ENCODE assay signal across 9 cellular contexts in the genomic region with DNA sequence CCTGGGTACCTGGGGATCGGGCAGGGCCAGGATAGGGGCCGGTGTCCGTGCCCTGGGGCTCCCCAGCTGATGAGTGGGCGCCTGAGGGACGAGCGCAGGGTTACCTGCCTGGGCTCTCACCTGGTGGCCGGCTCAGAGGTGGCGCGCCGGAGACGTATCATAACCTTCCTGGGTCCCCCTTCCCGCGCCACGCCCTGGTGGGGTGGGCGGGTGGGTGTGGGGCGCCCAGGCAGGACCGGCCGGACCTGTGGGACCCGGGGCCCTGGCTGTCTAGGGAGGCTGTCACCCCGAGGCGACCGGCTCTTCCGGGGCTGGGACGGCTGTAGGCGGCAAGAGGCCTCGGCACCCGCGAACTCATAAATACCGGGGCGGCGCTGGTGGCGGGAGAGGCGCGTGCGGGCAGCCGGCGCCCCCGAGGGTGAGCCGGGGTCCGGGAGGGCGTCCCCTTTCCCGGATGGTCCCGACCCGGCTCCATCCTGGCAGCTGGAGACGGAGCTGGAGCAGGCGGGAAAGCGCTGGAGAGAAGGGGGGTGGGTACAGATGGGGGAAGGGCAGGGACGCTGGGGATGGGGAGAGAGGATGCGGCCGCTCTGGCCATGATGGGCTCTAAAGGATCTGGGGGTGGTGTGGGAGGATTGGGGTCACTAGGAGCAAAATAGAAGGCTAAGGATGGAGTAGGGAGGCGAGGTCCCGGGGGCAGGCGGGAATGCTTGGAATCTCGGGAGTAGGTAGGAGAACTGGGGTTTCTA. TPM values are rescaled to one million over a fixed set of nuclear protein-coding genes. Genes with fewer than 3 reads are reported as not detected.
DNase-seq lines count a peak whose midpoint lies in the region; ATAC-seq, FAIRE-seq and TF ChIP-seq lines count a peak whose summit lies in the region.
"Had no signal": no experiment of that assay in that cellular context is flagged by ENCODE, and none has a peak within 500 bp of the region (broad histone marks: within the 10 kb centered on the region; RNA-seq: fewer than 3 reads in every experiment).

TSS of gene ACP7 (plus strand) at position 386 of the 749 bp plus-strand sequence. CDS start 902 bp downstream, outside the sequence.

- TF ChIP-seq CTCF in H1 (IDR thresholded peaks at IDR 0.05; ENCODE audit: control extremely low read depth in 1 of 3, insufficient read depth in 1 of 3, low read depth in 1 of 3, low read length in 3 of 3), result no peak
- TF ChIP-seq CTCF in pancreas (IDR thresholded peaks at IDR 0.05), result no peak

- peak within 1 kb of the TSS; percentile 60 to 85 for H3K4me2 ChIP-seq in H1 (ENCODE audit: insufficient read depth in 1 of 2, low read depth in 2 of 2, low read length in 2 of 2)

- no peak within 1 kb of the TSS for H3K27ac ChIP-seq in H1 (ENCODE audit: low read depth, low read length)
- H3K27ac ChIP-seq in pancreas, result no peak within 1 kb of the TSS
- H3K27ac ChIP-seq: SJSA1 had no signal

- no peak within 1 kb of the TSS for H3K56ac ChIP-seq in H1 (replicated peaks; ENCODE audit: insufficient read length, low read depth, low read length)

- H3K4me3 ChIP-seq in H1 (ENCODE audit: extremely low read depth in 1 of 4, insufficient read depth in 2 of 4, low read depth in 3 of 4, low read length in 4 of 4) (peak within 1 kb of the TSS; percentile 46 to 63 (median 56)), pancreas (peak within 1 kb of the TSS in 3 of 4 donors; percentile 20 to 39 (median 27))
- H3K4me3 ChIP-seq: SJSA1 had no signal

- H3K4me1 ChIP-seq in H1 (replicated peaks in 1 of 4; ENCODE audit: control insufficient read depth in 3 of 4, insufficient read depth in 4 of 4, low read length in 3 of 4), result peaks cover 0 to 8% (median 2%) of the 10 kb centered on the region in 4 experiments; a peak in 3 of 7 replicates
- no peaks in the 10 kb centered on the region for H3K4me1 ChIP-seq in pancreas

- DNase-seq in EL, result peak; percentile 18
- DNase-seq in activated CD4-positive, alpha-beta memory T cell treated with anti-CD3 and anti-CD28 coated beads for 36 hours, result peak; percentile 38
- peak in 1 of 2 experiments; percentile 71 for DNase-seq in H1 (ENCODE audit: low read depth in 1 of 2, low spot score in 2 of 2)
- DNase-seq in pancreas, result peak in 4 of 6 donors; percentile 6 to 68 (median 52)
- DNase-seq in KG1 (lab: John Stamatoyannopoulos, UW), result no peak
- DNase-seq in NCI-H69 (lab: John Stamatoyannopoulos, UW), result no peak

- H3K9me3 Mint-ChIP-seq in activated CD4-positive, alpha-beta memory T cell treated with anti-CD3 and anti-CD28 coated beads for 36 hours, result no peaks in the 10 kb centered on the region

- H3K36me3 Mint-ChIP-seq in activated CD4-positive, alpha-beta memory T cell treated with anti-CD3 and anti-CD28 coated beads for 36 hours, result no peaks in the 10 kb centered on the region

- peaks cover 30% of the 10 kb centered on the region for H3K27me3 Mint-ChIP-seq in activated CD4-positive, alpha-beta memory T cell treated with anti-CD3 and anti-CD28 coated beads for 36 hours

- no peak for FAIRE-seq in H1 (lab: Jason Lieb, UNC)
- FAIRE-seq in pancreas (lab: Jason Lieb, UNC), result no peak

- H4K91ac ChIP-seq in H1 (replicated peaks; ENCODE audit: insufficient read length, low read length), result no peak within 1 kb of the TSS

- TF ChIP-seq EP300 in H1 (IDR thresholded peaks at IDR 0.05; ENCODE audit: borderline replicate concordance in 1 of 2, low read depth in 2 of 2, low read length in 2 of 2), result no peak

- peak within 1 kb of the TSS in 1 of 4 experiments; percentile 13; a peak in 1 of 7 replicates for H3K9ac ChIP-seq in H1 (replicated peaks in 1 of 4; ENCODE audit: extremely low read depth in 1 of 4, low read depth in 3 of 4, low read length in 3 of 4)

- 3% methylated on average over 44 of the region's 54 CpGs; no CpG with 5 or more reads in 1 of the 2 experiments for WGBS in H1 (ENCODE audit: extremely low coverage in 1 of 2, insufficient coverage in 1 of 2, insufficient read length in 1 of 2, insufficient replicate concordance in 2 of 2, low coverage in 1 of 2, low lambda C conversion rate in 2 of 2, missing lambda C conversion rate in 1 of 2), 2 experiments
- 5 to 6% methylated on average over 27 to 54 of the region's 54 CpGs for WGBS in pancreas, 2 donors

- peak within 1 kb of the TSS; percentile 60; the same call in 1 of the 2 replicates for H2BK12ac ChIP-seq in H1 (ENCODE audit: low read depth, low read length)

- H2BK120ac ChIP-seq in H1 (replicated peaks; ENCODE audit: low read depth, low read length), result no peak within 1 kb of the TSS

- no peak within 1 kb of the TSS for H3K23ac ChIP-seq in H1 (ENCODE audit: insufficient read length)

- H3K18ac ChIP-seq in H1 (ENCODE audit: extremely low read depth, low read length), result peak within 1 kb of the TSS; percentile 71

- H3K4me1 Mint-ChIP-seq in activated CD4-positive, alpha-beta memory T cell treated with anti-CD3 and anti-CD28 coated beads for 36 hours (ENCODE audit: low read depth), result peaks cover 11% of the 10 kb centered on the region

- H4K5ac ChIP-seq in H1 (ENCODE audit: insufficient read length, low read depth, low read length), result no peak within 1 kb of the TSS

- CTCF ChIA-PET in activated CD4-positive, alpha-beta memory T cell treated with anti-CD3 and anti-CD28 coated beads for 36 hours (lab: Charles Lee), result interaction anchor here (1.0 to 1.6 kb wide), 2 partner anchors 32 to 107 kb away, joined by 3 to 6 read pairs; no protein-coding TSS in a partner anchor
- CTCF ChIA-PET in H1 (lab: Charles Lee; ENCODE audit: partially characterized antibody), result interaction anchor here (0.6 to 2.8 kb wide), 3 partner anchors 24 to 32 kb away, joined by 3 to 7 read pairs (median 3); no protein-coding TSS in a partner anchor

- peak; percentile 63 to 86 (median 80) for ATAC-seq in pancreas
- no peak for ATAC-seq in HG02981 (IDR thresholded peaks at IDR 0.05; ENCODE audit: unreplicated experiment)
- ATAC-seq in HG03432 (IDR thresholded peaks at IDR 0.05; ENCODE audit: unreplicated experiment), result no peak

- peak within 1 kb of the TSS; percentile 62 for H3K4me3 Mint-ChIP-seq in activated CD4-positive, alpha-beta memory T cell treated with anti-CD3 and anti-CD28 coated beads for 36 hours

- H2BK5ac ChIP-seq in H1 (ENCODE audit: low read depth, low read length), result no peak within 1 kb of the TSS

- H3K36me3 ChIP-seq in H1 (ENCODE audit: control insufficient read depth in 2 of 4, insufficient read depth in 4 of 4, low read length in 3 of 4) (no peaks in the 10 kb centered on the region), pancreas (no peaks in the 10 kb centered on the region)
- H3K36me3 ChIP-seq: SJSA1 had no signal

- H3K4ac ChIP-seq in H1 (replicated peaks; ENCODE audit: insufficient read length, low read depth, low read length), result no peak within 1 kb of the TSS

- H3K27me3 ChIP-seq in H1 (replicated peaks in 1 of 4; ENCODE audit: control insufficient read depth in 3 of 4, extremely low read depth in 1 of 4, insufficient read depth in 3 of 4, low read length in 3 of 4) (peaks cover 3 to 36% (median 28%) of the 10 kb centered on the region in 4 experiments), pancreas (peaks cover 0 to 13% (median 0%) of the 10 kb centered on the region in 4 donors)

- H4K20me1 ChIP-seq in H1 (replicated peaks in 1 of 2; ENCODE audit: control insufficient read depth in 1 of 2, insufficient read depth in 2 of 2, low read length in 2 of 2), result no peaks in the 10 kb centered on the region

- intact Hi-C loops in activated CD4-positive, alpha-beta memory T cell treated with anti-CD3 and anti-CD28 coated beads for 36 hours (cut with micrococcal nuclease), result no loop called here
- intact Hi-C loops in pancreas (cut with DNase I), result no loop called here

- peak within 1 kb of the TSS; percentile 83 for H2AFZ ChIP-seq in H1 (ENCODE audit: low read length)

- peak within 1 kb of the TSS; percentile 90; the same call in 1 of the 2 replicates for H2BK20ac ChIP-seq in H1 (ENCODE audit: low read length)

- TF ChIP-seq RAD21 in H1 (IDR thresholded peaks at IDR 0.05 in 1 of 2, conservative IDR thresholded peaks at IDR 0.05 in 1 of 2; ENCODE audit: low read depth in 2 of 2, low read length in 2 of 2), result no peak

- 0 out of 2 replicates have a peak within 1 kb of the TSS, but pooled peaks have one; percentile 9 for H2AK5ac ChIP-seq in H1 (ENCODE audit: low read depth, low read length)

- H3K23me2 ChIP-seq in H1 (ENCODE audit: low read depth, low read length), result peaks cover 4% of the 10 kb centered on the region; the same call in 1 of the 2 replicates

- 0 out of 2 replicates have a peak within 1 kb of the TSS, but pooled peaks have one; percentile 18 for H4K8ac ChIP-seq in H1 (ENCODE audit: extremely low read depth, insufficient read depth, low read length)

- POLR2A ChIA-PET in activated CD4-positive, alpha-beta memory T cell treated with anti-CD3 and anti-CD28 coated beads for 36 hours (lab: Charles Lee), result no interaction called here
- POLR2A ChIA-PET in H1 (lab: Charles Lee; ENCODE audit: partially characterized antibody), result interaction anchor here (0.5 to 2.5 kb wide), 5 partner anchors 9 to 307 kb away, joined by 3 to 7 read pairs (median 5); partner anchors contain the start of gene PAF1

- H3K14ac ChIP-seq in H1 (ENCODE audit: insufficient read length), result no peak within 1 kb of the TSS

- no peaks in the 10 kb centered on the region for H3K79me1 ChIP-seq in H1 (ENCODE audit: low read depth, low read length)

- no peak within 1 kb of the TSS for H3K27ac Mint-ChIP-seq in activated CD4-positive, alpha-beta memory T cell treated with anti-CD3 and anti-CD28 coated beads for 36 hours

- H2BK15ac ChIP-seq in H1 (ENCODE audit: low read length), result peak within 1 kb of the TSS; percentile 61

- TF ChIP-seq POLR2A in H1 (IDR thresholded peaks at IDR 0.05; ENCODE audit: control extremely low read depth in 1 of 2, low read depth in 2 of 2, low read length in 2 of 2), result no peak

- no peaks in the 10 kb centered on the region for H3K79me2 ChIP-seq in H1 (ENCODE audit: control insufficient read depth in 1 of 2, insufficient read depth in 2 of 2, low read length in 2 of 2)

- H3K9me3 ChIP-seq in H1 (ENCODE audit: insufficient read depth in 2 of 2, low read depth in 1 of 2, low read length in 1 of 2), result no peaks in the 10 kb centered on the region
- H3K9me3 ChIP-seq in pancreas, result no peaks in the 10 kb centered on the region
- H3K9me3 ChIP-seq: SJSA1 had no signal

TF ChIP-seq in H1, 55 proteins besides CTCF, POLR2A, EP300 and RAD21 (continues in another document):
- TF ChIP-seq GTF2F1 (IDR thresholded peaks at IDR 0.05; ENCODE audit: borderline replicate concordance, low read depth, low read length), result no peak

RNA-seq across cellular contexts. Expression of gene ACP7, which starts in this region (rescaled TPM):
- total RNA-seq in activated CD4-positive, alpha-beta memory T cell treated with anti-CD3 and anti-CD28 coated beads for 36 hours, result under 1 TPM; 0.15 to 0.31 TPM
- 0.50 and 0.98 TPM in 2 replicates for total RNA-seq in H1 (2021; fragmentation: NEBNext Ultra II Directional; extraction: Animal tissue kit (Norgen Biotek cat#: 25700))
- polyA plus RNA-seq in H1 (2011; rRNA removed) (0.27 and 0.58 TPM in 2 replicates), pancreas (under 1 TPM; 0.11 to 0.42 TPM)
- 0.36 TPM for polyA plus RNA-seq in H1 (2011; cell fraction: cytosol; rRNA removed)
- polyA plus RNA-seq in H1 (2011; cell fraction: nucleus; rRNA removed), result 0.83 TPM
- 0.55 to 0.78 TPM (median 0.67 TPM) in 4 replicates for polyA plus RNA-seq in H1 (2012, experiment 1 of 2)
- polyA plus RNA-seq in H1 (2012, experiment 2 of 2), result 0.45 TPM
- polyA plus RNA-seq in H1 (2013, experiment 1 of 2), result 0.30 TPM
- 0.29 TPM for polyA plus RNA-seq in H1 (2013, experiment 2 of 2)
- 0.19 and 0.76 TPM in 2 replicates for polyA minus RNA-seq in H1 (2011; rRNA and poly(A)+ RNA removed)
- not detected for polyA minus RNA-seq in H1 (2011; cell fraction: cytosol; rRNA and poly(A)+ RNA removed)
- polyA minus RNA-seq in H1 (2011; cell fraction: nucleus; rRNA and poly(A)+ RNA removed), result 0.70 TPM
- total RNA-seq in pancreas, result under 1 TPM in 1 of 6 donors, not detected in 5; 0.09 TPM
- total RNA-seq: SJSA1 had no signal

Comparison
In these comparisons a context has a peak if more than half of its experiments do, and no peak if none do; other contexts are left out.
1. Peak in DNase-seq in activated CD4-positive, alpha-beta memory T cell treated with anti-CD3 and anti-CD28 coated beads for 36 hours; RNA of the gene not detected or under 1 TPM.
2. Peak in DNase-seq, ATAC-seq and H3K4me3 ChIP-seq in pancreas; RNA of the gene not detected or under 1 TPM.